Comparison of ENCODE assay signal across 8 cellular contexts in genomic region chr15:43105778-43106485, GRCh38. TPM values are rescaled to one million over a fixed set of nuclear protein-coding genes. Genes with fewer than 3 reads are reported as not detected.
DNase-seq lines count a peak whose midpoint lies in the region; ATAC-seq and TF ChIP-seq lines count a peak whose summit lies in the region.

TSS of gene UBR1 (minus strand) at chr15:43106038. CDS start at chr15:43106022, 16 bp downstream.

- H3K36me3 Mint-ChIP-seq in dendritic cell treated with granulocyte-macrophage colony-stimulating factor and Interleukin-4, amounts not matched to agents 40 ng/mL and 50 ng/mL, for 4 days (ENCODE audit: low read depth) = peaks cover 18% of the 10 kb centered on the region

- no peak for TF ChIP-seq CTCF in BJ (IDR thresholded peaks at IDR 0.05; ENCODE audit: insufficient read depth, low read depth, low read length)

- no peaks in the 10 kb centered on the region for H3K9me3 Mint-ChIP-seq in dendritic cell treated with granulocyte-macrophage colony-stimulating factor and Interleukin-4, amounts not matched to agents 40 ng/mL and 50 ng/mL, for 4 days

- H3K36me3 ChIP-seq in BJ (ENCODE audit: control insufficient read depth, insufficient read depth, low read length) = peaks cover 1% of the 10 kb centered on the region; the same call in 1 of the 2 replicates

- peak within 1 kb of the TSS; percentile 98 for H3K4me3 Mint-ChIP-seq in dendritic cell treated with granulocyte-macrophage colony-stimulating factor and Interleukin-4, amounts not matched to agents 40 ng/mL and 50 ng/mL, for 4 days

- intact Hi-C loops in dendritic cell treated with granulocyte-macrophage colony-stimulating factor and Interleukin-4, amounts not matched to agents 40 ng/mL and 50 ng/mL, for 4 days (cut with micrococcal nuclease) = loop anchor here (10.0 kb wide), 1 partner anchor 79 kb away; the partner anchor contains the start of gene CCNDBP1

- POLR2A ChIA-PET in BJ (lab: Charles Lee) = no interaction called here

- peak within 1 kb of the TSS; percentile 84 for H3K4me3 ChIP-seq in BJ (ENCODE audit: low read depth, low read length)

- peaks cover 31% of the 10 kb centered on the region for H3K4me1 Mint-ChIP-seq in dendritic cell treated with granulocyte-macrophage colony-stimulating factor and Interleukin-4, amounts not matched to agents 40 ng/mL and 50 ng/mL, for 4 days (ENCODE audit: low read depth)

- ATAC-seq in GM19328 (IDR thresholded peaks at IDR 0.05; ENCODE audit: unreplicated experiment) (peak; percentile 81), HG03521 (IDR thresholded peaks at IDR 0.05; ENCODE audit: unreplicated experiment) (peak; percentile 89)

- H3K27me3 ChIP-seq in BJ (ENCODE audit: control insufficient read depth, insufficient read depth, low read length) = no peaks in the 10 kb centered on the region

- no peaks in the 10 kb centered on the region for H3K27me3 Mint-ChIP-seq in dendritic cell treated with granulocyte-macrophage colony-stimulating factor and Interleukin-4, amounts not matched to agents 40 ng/mL and 50 ng/mL, for 4 days

- H3K27ac Mint-ChIP-seq in dendritic cell treated with granulocyte-macrophage colony-stimulating factor and Interleukin-4, amounts not matched to agents 40 ng/mL and 50 ng/mL, for 4 days = peak within 1 kb of the TSS; percentile 98

- DNase-seq in BJ (ENCODE audit: low read depth) (peak; percentile 44), NCI-H748 treated with DMSO at 0.1 percent for 48 hours (lab: John Stamatoyannopoulos, UW) (peak; percentile 41), left kidney (ENCODE audit: low read depth, low spot score) (peak; percentile 99)
- peak; percentile 73 to 88 for DNase-seq in activated CD4-positive, alpha-beta T cell treated with anti-CD3 and anti-CD28 coated beads, Interleukin-2, amount 50 U/mL, for 24 hours (ENCODE audit: low read depth in 1 of 2, low spot score in 1 of 2)
- DNase-seq in stimulated activated CD4-positive, alpha-beta T cell treated with anti-CD3 and anti-CD28 coated beads, Interleukin-2, amount 100 ng/mL, for 24 hours = peak; percentile 87 to 88

- CTCF ChIA-PET in BJ (lab: Yijun Ruan, JAX) = interaction anchor here (0.6 to 1.5 kb wide), 2 partner anchors 17 to 1875 kb away, joined by 3 to 4 read pairs; partner anchors contain the start of gene CHP1

RNA-seq across cellular contexts. Expression of gene UBR1, which starts in this region (rescaled TPM):
- polyA plus RNA-seq in BJ (2011; rRNA removed) = 6.5 and 18.2 TPM in 2 replicates
- 15.4 and 15.9 TPM in 2 replicates for polyA minus RNA-seq in BJ (2011; rRNA and poly(A)+ RNA removed)

Comparison
In these comparisons a context has a peak if more than half of its experiments do, and no peak if none do; other contexts are left out.
1. Peak in every context shown above with its lines: DNase-seq, ATAC-seq and H3K4me3 ChIP-seq.
2. DNase-seq: peak in every context shown above with its lines; median percentile 99 in left kidney; 88 in stimulated activated CD4-positive, alpha-beta T cell treated with anti-CD3 and anti-CD28 coated beads, Interleukin-2, amount 100 ng/mL, for 24 hours; 80 in activated CD4-positive, alpha-beta T cell treated with anti-CD3 and anti-CD28 coated beads, Interleukin-2, amount 50 U/mL, for 24 hours; 44 in BJ; 41 in NCI-H748 treated with DMSO at 0.1 percent for 48 hours.